11 cellular contexts compared by ENCODE assay signal in genomic region chr4:104868533-104868932, GRCh38.
DNase-seq lines count a peak whose midpoint lies in the region; ATAC-seq lines count a peak whose summit lies in the region.
"Had no signal": no experiment of that assay in that cellular context is flagged by ENCODE, and none has a peak within 500 bp of the region (broad histone marks: within the 10 kb centered on the region; RNA-seq: fewer than 3 reads in every experiment).

No MANE protein-coding gene starts in this region.

- ATAC-seq in GM18870 (IDR thresholded peaks at IDR 0.05; ENCODE audit: unreplicated experiment) (peak; percentile 25), GM21515 (IDR thresholded peaks at IDR 0.05; ENCODE audit: unreplicated experiment) (peak; percentile 32), HG02973 (IDR thresholded peaks at IDR 0.05; ENCODE audit: unreplicated experiment) (peak; percentile 34), HG03521 (IDR thresholded peaks at IDR 0.05; ENCODE audit: unreplicated experiment) (peak; percentile 34)
- ATAC-seq: lower lobe of right lung had no signal

- DNase-seq in NCI-H82 treated with DMSO at 0.1 percent for 48 hours (lab: John Stamatoyannopoulos, UW; ENCODE audit: unreplicated experiment) (no peak), NCI-H1694 treated with DMSO at 0.1 percent for 48 hours (lab: John Stamatoyannopoulos, UW) (no peak), NCI-H2227 (lab: John Stamatoyannopoulos, UW; ENCODE audit: unreplicated experiment) (no peak)
- DNase-seq in stimulated activated CD4-positive, alpha-beta T cell treated with anti-CD3 and anti-CD28 coated beads, Interleukin-4, amount 100 ng/mL, for 24 hours = no peak
- DNase-seq: activated T-cell treated with anti-CD3 and anti-CD28 coated beads, Interleukin-2, amount 50 U/mL, for 24 hours; anterior cingulate cortex; lower lobe of right lung had no signal
